Comparison of ENCODE assay signal across 8 cellular contexts in the genomic region with DNA sequence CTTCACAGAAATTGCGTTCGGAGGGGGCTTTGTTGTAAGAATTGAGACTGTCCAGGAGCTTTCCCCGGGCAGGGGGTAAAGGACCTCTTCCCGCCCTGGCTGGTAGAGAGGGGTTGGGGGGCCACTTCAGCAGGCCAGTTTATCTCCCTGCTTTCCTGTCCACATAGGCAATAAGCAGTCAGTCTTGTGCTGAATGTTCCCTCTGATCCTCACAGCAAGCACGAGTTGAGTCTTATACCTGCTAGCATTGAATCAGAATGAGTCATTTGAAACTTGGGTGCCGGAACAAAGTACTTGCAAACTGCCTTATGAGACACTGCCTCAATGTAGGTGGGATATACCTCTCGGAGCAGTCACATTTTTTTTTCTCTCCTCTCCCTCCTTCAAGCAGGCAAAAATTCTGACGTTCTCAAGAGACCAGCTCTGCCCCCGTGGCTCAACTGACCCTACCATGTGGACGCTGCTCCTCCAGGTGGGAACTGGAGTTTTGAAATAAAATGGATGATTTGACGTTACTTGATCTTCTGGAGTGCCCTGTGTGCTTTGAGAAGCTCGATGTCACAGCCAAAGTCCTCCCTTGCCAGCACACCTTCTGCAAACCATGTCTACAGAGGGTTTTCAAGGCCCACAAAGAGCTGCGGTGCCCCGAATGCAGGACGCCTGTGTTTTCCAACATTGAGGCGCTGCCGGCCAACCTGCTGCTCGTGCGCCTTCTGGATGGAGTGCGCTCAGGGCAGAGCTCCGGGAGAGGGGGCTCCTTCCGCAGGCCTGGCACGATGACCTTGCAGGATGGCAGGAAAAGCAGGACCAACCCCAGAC. TPM values are rescaled to one million over a fixed set of nuclear protein-coding genes. Genes with fewer than 3 reads are reported as not detected.
DNase-seq lines count a peak whose midpoint lies in the region; ATAC-seq, FAIRE-seq and TF ChIP-seq lines count a peak whose summit lies in the region.

No MANE protein-coding gene starts in this region.

- no peak for TF ChIP-seq CTCF in A549 (IDR thresholded peaks at IDR 0.05)
- TF ChIP-seq CTCF in WTC11 (IDR thresholded peaks at IDR 0.05): no peak

- CTCF ChIA-PET in A549 (lab: Yijun Ruan, JAX): interaction anchor here (0.9 to 1.7 kb wide), 5 partner anchors 12 to 53 kb away, joined by 3 to 5 read pairs (median 3); no protein-coding TSS in a partner anchor
- CTCF ChIA-PET in WTC11 (lab: Charles Lee): interaction anchor here (1.0 to 1.1 kb wide), 3 partner anchors 29 to 104 kb away, joined by 4 read pairs; no protein-coding TSS in a partner anchor

- peaks cover 67% of the 10 kb centered on the region for H3K4me1 Mint-ChIP-seq in WTC11

- H3K9me3 ChIP-seq in A549: no peaks in the 10 kb centered on the region

- 34% methylated on average over 19 of the region's 23 CpGs for WGBS in A549 (ENCODE audit: missing lambda C conversion rate)

- peaks cover 16% of the 10 kb centered on the region for H3K27me3 Mint-ChIP-seq in WTC11 (ENCODE audit: low read depth)

- H3K9me3 Mint-ChIP-seq in WTC11: no peaks in the 10 kb centered on the region

- TF ChIP-seq EP300 in A549 (IDR thresholded peaks at IDR 0.05): no peak

- intact Hi-C loops in left colon (cut with DNase I, micrococcal nuclease): no loop called here

- H3K4me2 ChIP-seq in A549: peak overlapping the region; percentile 90

- H3K36me3 Mint-ChIP-seq in WTC11: no peaks in the 10 kb centered on the region

- peak; percentile 58 to 61 for ATAC-seq in A549
- ATAC-seq in WTC11: peak; percentile 12
- ATAC-seq in left colon: peak; percentile 49
- no peak for ATAC-seq in GM19324 (IDR thresholded peaks at IDR 0.05; ENCODE audit: low FRiP score, unreplicated experiment)
- ATAC-seq in HG03460 (IDR thresholded peaks at IDR 0.05; ENCODE audit: unreplicated experiment): no peak

- no peak for TF ChIP-seq RAD21 in A549 (conservative IDR thresholded peaks at IDR 0.05 in 1 of 2, IDR thresholded peaks at IDR 0.05 in 1 of 2)

- peak overlapping the region; percentile 63 for H3K4me3 Mint-ChIP-seq in WTC11

- no peak overlapping the region for H3K27ac Mint-ChIP-seq in WTC11

- peak overlapping the region; percentile 45 for H3K4me3 ChIP-seq in A549

- H3K27ac ChIP-seq in A549: peak overlapping the region; percentile 75 to 94

- peak; percentile 51 to 78 for DNase-seq in A549 (ENCODE audit: low read depth in 1 of 2, low spot score in 1 of 2)
- peak; percentile 46 for DNase-seq in H4 (ENCODE audit: low spot score)
- peak; percentile 13 for DNase-seq in WTC11 (ENCODE audit: low spot score)
- peak in 1 of 2 donors; percentile 56 for DNase-seq in left colon
- no peak for DNase-seq in NCI-H1417 (lab: John Stamatoyannopoulos, UW)
- no peak for DNase-seq in activated CD4-positive, CD25-positive, alpha-beta regulatory T cell treated with anti-CD3 and anti-CD28 coated beads, Interleukin-2, amount 50 U/mL, for 72 hours

- POLR2A ChIA-PET in A549 (lab: Yijun Ruan, JAX): no interaction called here
- POLR2A ChIA-PET in WTC11 (lab: Charles Lee): interaction anchor here (0.9 kb wide), 1 partner anchor 50 kb away, joined by 4 read pairs; no protein-coding TSS in a partner anchor

- H3K4me1 ChIP-seq in A549: peaks cover 59% of the 10 kb centered on the region

- TF ChIP-seq POLR2A in A549 (IDR thresholded peaks at IDR 0.05; ENCODE audit: low read length): no peak

- peak; percentile 39 for FAIRE-seq in A549 (lab: Jason Lieb, UNC)

TF ChIP-seq in A549, 52 proteins besides CTCF, POLR2A, EP300 and RAD21 (continues in another document):
- no peak for TF ChIP-seq CHD2 (IDR thresholded peaks at IDR 0.05; ENCODE audit: low read length, partially characterized antibody)
- TF ChIP-seq HOXB13 (CRISPR knock-in tag; IDR thresholded peaks at IDR 0.05; ENCODE audit: low read depth): no peak
- TF ChIP-seq RNF2 (IDR thresholded peaks at IDR 0.05; ENCODE audit: borderline replicate concordance, low read depth): no peak
- no peak for TF ChIP-seq RFX5 (IDR thresholded peaks at IDR 0.05)
- no peak for TF ChIP-seq HDAC2 (IDR thresholded peaks at IDR 0.05)
- TF ChIP-seq NFE2L2 (conservative IDR thresholded peaks at IDR 0.05; ENCODE audit: low read length): no peak
- TF ChIP-seq, protein P1, sequence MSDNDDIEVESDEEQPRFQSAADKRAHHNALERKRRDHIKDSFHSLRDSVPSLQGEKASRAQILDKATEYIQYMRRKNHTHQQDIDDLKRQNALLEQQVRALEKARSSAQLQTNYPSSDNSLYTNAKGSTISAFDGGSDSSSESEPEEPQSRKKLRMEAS (IDR thresholded peaks at IDR 0.05): peak; percentile 62
- TF ChIP-seq, protein P2, sequence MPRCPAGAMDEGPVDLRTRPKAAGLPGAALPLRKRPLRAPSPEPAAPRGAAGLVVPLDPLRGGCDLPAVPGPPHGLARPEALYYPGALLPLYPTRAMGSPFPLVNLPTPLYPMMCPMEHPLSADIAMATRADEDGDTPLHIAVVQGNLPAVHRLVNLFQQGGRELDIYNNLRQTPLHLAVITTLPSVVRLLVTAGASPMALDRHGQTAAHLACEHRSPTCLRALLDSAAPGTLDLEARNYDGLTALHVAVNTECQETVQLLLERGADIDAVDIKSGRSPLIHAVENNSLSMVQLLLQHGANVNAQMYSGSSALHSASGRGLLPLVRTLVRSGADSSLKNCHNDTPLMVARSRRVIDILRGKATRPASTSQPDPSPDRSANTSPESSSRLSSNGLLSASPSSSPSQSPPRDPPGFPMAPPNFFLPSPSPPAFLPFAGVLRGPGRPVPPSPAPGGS (IDR thresholded peaks at IDR 0.05): no peak
- no peak for TF ChIP-seq EHF (CRISPR knock-in tag; IDR thresholded peaks at IDR 0.05)
- no peak for TF ChIP-seq FOXS1 (CRISPR knock-in tag; IDR thresholded peaks at IDR 0.05)
- no peak for TF ChIP-seq CBX2 (IDR thresholded peaks at IDR 0.05; ENCODE audit: borderline replicate concordance, low read depth)
- no peak for TF ChIP-seq HEYL (CRISPR knock-in tag; IDR thresholded peaks at IDR 0.05)
- TF ChIP-seq, protein P3, sequence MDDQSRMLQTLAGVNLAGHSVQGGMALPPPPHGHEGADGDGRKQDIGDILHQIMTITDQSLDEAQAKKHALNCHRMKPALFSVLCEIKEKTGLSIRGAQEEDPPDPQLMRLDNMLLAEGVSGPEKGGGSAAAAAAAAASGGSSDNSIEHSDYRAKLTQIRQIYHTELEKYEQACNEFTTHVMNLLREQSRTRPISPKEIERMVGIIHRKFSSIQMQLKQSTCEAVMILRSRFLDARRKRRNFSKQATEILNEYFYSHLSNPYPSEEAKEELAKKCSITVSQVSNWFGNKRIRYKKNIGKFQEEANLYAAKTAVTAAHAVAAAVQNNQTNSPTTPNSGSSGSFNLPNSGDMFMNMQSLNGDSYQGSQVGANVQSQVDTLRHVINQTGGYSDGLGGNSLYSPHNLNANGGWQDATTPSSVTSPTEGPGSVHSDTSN (IDR thresholded peaks at IDR 0.05): no peak
- TF ChIP-seq MAFK (IDR thresholded peaks at IDR 0.05; ENCODE audit: partially characterized antibody): no peak

TF ChIP-seq in WTC11, 78 proteins besides CTCF, POLR2A, EP300 and RAD21 (continues in another document):
- TF ChIP-seq, protein P4, sequence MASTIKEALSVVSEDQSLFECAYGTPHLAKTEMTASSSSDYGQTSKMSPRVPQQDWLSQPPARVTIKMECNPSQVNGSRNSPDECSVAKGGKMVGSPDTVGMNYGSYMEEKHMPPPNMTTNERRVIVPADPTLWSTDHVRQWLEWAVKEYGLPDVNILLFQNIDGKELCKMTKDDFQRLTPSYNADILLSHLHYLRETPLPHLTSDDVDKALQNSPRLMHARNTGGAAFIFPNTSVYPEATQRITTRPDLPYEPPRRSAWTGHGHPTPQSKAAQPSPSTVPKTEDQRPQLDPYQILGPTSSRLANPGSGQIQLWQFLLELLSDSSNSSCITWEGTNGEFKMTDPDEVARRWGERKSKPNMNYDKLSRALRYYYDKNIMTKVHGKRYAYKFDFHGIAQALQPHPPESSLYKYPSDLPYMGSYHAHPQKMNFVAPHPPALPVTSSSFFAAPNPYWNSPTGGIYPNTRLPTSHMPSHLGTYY (CRISPR knock-in tag; IDR thresholded peaks at IDR 0.05): no peak
- TF ChIP-seq, protein P5, sequence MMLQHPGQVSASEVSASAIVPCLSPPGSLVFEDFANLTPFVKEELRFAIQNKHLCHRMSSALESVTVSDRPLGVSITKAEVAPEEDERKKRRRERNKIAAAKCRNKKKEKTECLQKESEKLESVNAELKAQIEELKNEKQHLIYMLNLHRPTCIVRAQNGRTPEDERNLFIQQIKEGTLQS (CRISPR knock-in tag; conservative IDR thresholded peaks at IDR 0.05): no peak
- TF ChIP-seq GABPB1 (CRISPR knock-in tag; IDR thresholded peaks at IDR 0.05): no peak
- TF ChIP-seq, protein P6, sequence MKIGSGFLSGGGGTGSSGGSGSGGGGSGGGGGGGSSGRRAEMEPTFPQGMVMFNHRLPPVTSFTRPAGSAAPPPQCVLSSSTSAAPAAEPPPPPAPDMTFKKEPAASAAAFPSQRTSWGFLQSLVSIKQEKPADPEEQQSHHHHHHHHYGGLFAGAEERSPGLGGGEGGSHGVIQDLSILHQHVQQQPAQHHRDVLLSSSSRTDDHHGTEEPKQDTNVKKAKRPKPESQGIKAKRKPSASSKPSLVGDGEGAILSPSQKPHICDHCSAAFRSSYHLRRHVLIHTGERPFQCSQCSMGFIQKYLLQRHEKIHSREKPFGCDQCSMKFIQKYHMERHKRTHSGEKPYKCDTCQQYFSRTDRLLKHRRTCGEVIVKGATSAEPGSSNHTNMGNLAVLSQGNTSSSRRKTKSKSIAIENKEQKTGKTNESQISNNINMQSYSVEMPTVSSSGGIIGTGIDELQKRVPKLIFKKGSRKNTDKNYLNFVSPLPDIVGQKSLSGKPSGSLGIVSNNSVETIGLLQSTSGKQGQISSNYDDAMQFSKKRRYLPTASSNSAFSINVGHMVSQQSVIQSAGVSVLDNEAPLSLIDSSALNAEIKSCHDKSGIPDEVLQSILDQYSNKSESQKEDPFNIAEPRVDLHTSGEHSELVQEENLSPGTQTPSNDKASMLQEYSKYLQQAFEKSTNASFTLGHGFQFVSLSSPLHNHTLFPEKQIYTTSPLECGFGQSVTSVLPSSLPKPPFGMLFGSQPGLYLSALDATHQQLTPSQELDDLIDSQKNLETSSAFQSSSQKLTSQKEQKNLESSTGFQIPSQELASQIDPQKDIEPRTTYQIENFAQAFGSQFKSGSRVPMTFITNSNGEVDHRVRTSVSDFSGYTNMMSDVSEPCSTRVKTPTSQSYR (CRISPR knock-in tag; IDR thresholded peaks at IDR 0.05): no peak
- no peak for TF ChIP-seq NR2C2 (CRISPR knock-in tag; IDR thresholded peaks at IDR 0.05)
- TF ChIP-seq ZNF423 (CRISPR knock-in tag; IDR thresholded peaks at IDR 0.05): no peak

RNA-seq across cellular contexts. Expression of a gene that starts 1.3 kb away (rescaled TPM):
- polyA plus RNA-seq in A549 (2011; rRNA removed): 6.0 and 6.9 TPM in 2 replicates
- polyA plus RNA-seq in A549 (2012; cell fraction: cytosol; rRNA removed): 4.0 and 4.1 TPM in 2 replicates
- 9.6 and 11.8 TPM in 2 replicates for polyA plus RNA-seq in A549 (2012; cell fraction: nucleus; rRNA removed)
- polyA plus RNA-seq in A549 (2017; fragmentation: RNase III; extraction: RNeasy Plus Mini Kit Qiagen cat#74134 plus additional on column Dnase treatment): 3.9 to 4.1 TPM (median 4.1 TPM) in 3 replicates
- polyA minus RNA-seq in A549 (2011; rRNA and poly(A)+ RNA removed): 11.5 and 13.2 TPM in 2 replicates
- 1.6 and 3.0 TPM in 2 replicates for total RNA-seq in H4 (2014; rRNA removed; shearing (Covaris generic))
- 0.83 to 1.6 TPM (median 0.98 TPM) in 3 replicates for total RNA-seq in WTC11 (2021)
- total RNA-seq in left colon: 10 to 100 TPM; 54.9 to 62.9 TPM

Comparison
In these comparisons a context has a peak if more than half of its experiments do, and no peak if none do; other contexts are left out.
1. ATAC-seq: peak in A549 (2 of 2), WTC11 (single experiment) and left colon (single experiment); none in GM19324 (single experiment) and HG03460 (single experiment).
2. DNase-seq: peak in A549 (2 of 2), H4 (single experiment) and WTC11 (single experiment); none in NCI-H1417 (0 of 3) and activated CD4-positive, CD25-positive, alpha-beta regulatory T cell treated with anti-CD3 and anti-CD28 coated beads, Interleukin-2, amount 50 U/mL, for 72 hours (single experiment).
3. RNA of a gene that starts 1.3 kb away (total RNA-seq): 54.9 to 62.9 TPM in left colon; 1.6 to 3.0 TPM in H4 and 0.83 to 1.6 TPM in WTC11; every median in the first group is over 10 times any median in the second.